Comparison of ENCODE assay signal across 8 cellular contexts in genomic region chr13:32530841-32531253, GRCh38. TPM values are rescaled to one million over a fixed set of nuclear protein-coding genes. Genes with fewer than 3 reads are reported as not detected.
DNase-seq lines count a peak whose midpoint lies in the region; ATAC-seq, FAIRE-seq and TF ChIP-seq lines count a peak whose summit lies in the region.

No MANE protein-coding gene starts in this region.

- dilution Hi-C loops in endothelial cell of umbilical vein (cut with MboI; ENCODE audit: extremely low pct_ligation_motif_present, low sequenced_read_pairs): no loop called here

- H3K27ac ChIP-seq in endothelial cell of umbilical vein (ENCODE audit: insufficient read depth, low read depth, low read length) (no peak overlapping the region), osteoblast (ENCODE audit: low read depth, low read length) (peak overlapping the region; percentile 48)

- H3K27me3 ChIP-seq in endothelial cell of umbilical vein (ENCODE audit: control insufficient read depth in 2 of 2, insufficient read depth in 2 of 2, low read length in 2 of 2) (no peaks in the 10 kb centered on the region), osteoblast (ENCODE audit: insufficient read depth, low read length) (no peaks in the 10 kb centered on the region), MG63 (no peaks in the 10 kb centered on the region)

- POLR2A ChIA-PET in endothelial cell of umbilical vein (lab: Charles Lee): interaction anchor here (0.7 kb wide), 1 partner anchor 107 kb away, joined by 5 read pairs; no protein-coding TSS in a partner anchor

- peaks cover 3% of the 10 kb centered on the region for H3K9me1 ChIP-seq in endothelial cell of umbilical vein (replicated peaks; ENCODE audit: control insufficient read depth, extremely low read depth, insufficient read depth, low read length)

- H2AFZ ChIP-seq in endothelial cell of umbilical vein (ENCODE audit: low read depth, low read length) (no peak overlapping the region), osteoblast (ENCODE audit: low read length) (no peak overlapping the region)

- TF ChIP-seq CTCF in endothelial cell of umbilical vein (IDR thresholded peaks at IDR 0.05; ENCODE audit: extremely low read depth in 1 of 2, insufficient read depth in 1 of 2, low read depth in 1 of 2, low read length in 2 of 2) (no peak), osteoblast (IDR thresholded peaks at IDR 0.05; ENCODE audit: extremely low read depth, low read depth, low read length) (no peak)

- H3K36me3 ChIP-seq in endothelial cell of umbilical vein (ENCODE audit: control insufficient read depth in 2 of 2, extremely low read depth in 1 of 2, insufficient read depth in 2 of 2, low read length in 2 of 2): peaks cover 1 to 14% of the 10 kb centered on the region in 2 experiments
- H3K36me3 ChIP-seq in osteoblast (ENCODE audit: insufficient read depth, low read length): peaks cover 18% of the 10 kb centered on the region
- peaks cover 65% of the 10 kb centered on the region for H3K36me3 ChIP-seq in MG63

- in situ Hi-C loops in G401 (cut with HindIII; ENCODE audit: low sequenced_read_pairs): no loop called here

- H3K9me3 ChIP-seq in endothelial cell of umbilical vein (replicated peaks; ENCODE audit: control insufficient read depth, insufficient read depth, low read length) (no peaks in the 10 kb centered on the region), osteoblast (ENCODE audit: low read depth, low read length) (no peaks in the 10 kb centered on the region), MG63 (no peaks in the 10 kb centered on the region)

- TF ChIP-seq POLR2A in endothelial cell of umbilical vein (IDR thresholded peaks at IDR 0.05; ENCODE audit: low read depth, low read length): no peak

- no peak overlapping the region for H3K9ac ChIP-seq in endothelial cell of umbilical vein (replicated peaks; ENCODE audit: extremely low read depth, insufficient read depth, low read length)

- BruUV-seq in endothelial cell of umbilical vein (replicated peaks; lab: Mats Ljungman, UMichigan): no TSS peak

- H3K4me2 ChIP-seq in endothelial cell of umbilical vein (ENCODE audit: insufficient read depth, low read length): no peak overlapping the region
- peak overlapping the region; percentile 62 for H3K4me2 ChIP-seq in osteoblast (ENCODE audit: insufficient read depth, low read length)

- H3K79me2 ChIP-seq in endothelial cell of umbilical vein (ENCODE audit: control insufficient read depth, insufficient read depth, low read length) (peaks cover 75% of the 10 kb centered on the region), osteoblast (ENCODE audit: insufficient read depth, low read length) (peaks cover 88% of the 10 kb centered on the region)

- H3K4me1 ChIP-seq in endothelial cell of umbilical vein (ENCODE audit: control insufficient read depth, extremely low read depth, insufficient read depth, low read length) (peaks cover 11% of the 10 kb centered on the region), osteoblast (ENCODE audit: insufficient read depth, low read length) (peaks cover 17% of the 10 kb centered on the region)

- CTCF ChIA-PET in endothelial cell of umbilical vein (lab: Charles Lee): interaction anchor here (0.6 to 1.4 kb wide), 6 partner anchors 14 to 621 kb away, joined by 3 to 5 read pairs (median 3); no protein-coding TSS in a partner anchor

- FAIRE-seq in endothelial cell of umbilical vein (lab: Jason Lieb, UNC): no peak

- peak; percentile 69 for ATAC-seq in GM21528 (IDR thresholded peaks at IDR 0.05; ENCODE audit: low FRiP score, unreplicated experiment)

- H3K4me3 ChIP-seq in endothelial cell of umbilical vein (replicated peaks in 1 of 3; ENCODE audit: insufficient read depth in 1 of 3, low read depth in 1 of 3, low read length in 3 of 3) (no peak overlapping the region), osteoblast (ENCODE audit: insufficient read depth, low read length) (peak overlapping the region; percentile 36), MG63 (no peak overlapping the region)

- H4K20me1 ChIP-seq in endothelial cell of umbilical vein (replicated peaks; ENCODE audit: control insufficient read depth, extremely low read depth, insufficient read depth, low read length) (peaks cover 15% of the 10 kb centered on the region), osteoblast (ENCODE audit: insufficient read depth, low read length) (peaks cover 29% of the 10 kb centered on the region)

- intact Hi-C loops in endothelial cell of umbilical vein (cut with micrococcal nuclease): loop anchor here (10.0 kb wide), 1 partner anchor 216 kb away; the partner anchor contains the start of genes BRCA2 and ZAR1L

- peak; percentile 27 for DNase-seq in G401 (ENCODE audit: low spot score)
- peak; percentile 16 for DNase-seq in NAMALWA (ENCODE audit: low spot score)
- DNase-seq in endothelial cell of umbilical vein (ENCODE audit: low read depth, low spot score): peak; percentile 31
- DNase-seq in osteoblast (ENCODE audit: insufficient read length, low spot score, missing footprints): peak; percentile 64
- DNase-seq in NCI-H146 treated with DMSO at 0.1 percent for 48 hours (lab: John Stamatoyannopoulos, UW; ENCODE audit: unreplicated experiment): no peak
- DNase-seq in MG63: no peak
- no peak for DNase-seq in NCI-H524 treated with DMSO at 0.1 percent for 48 hours (lab: John Stamatoyannopoulos, UW)

TF ChIP-seq in endothelial cell of umbilical vein, 7 proteins besides CTCF, POLR2A, EP300 and RAD21:
- TF ChIP-seq JUN (IDR thresholded peaks at IDR 0.05; ENCODE audit: borderline replicate concordance, insufficient read depth, insufficient read length, low read depth) (no peak), POLR2AphosphoS5 (IDR thresholded peaks at IDR 0.05; ENCODE audit: insufficient read depth, low read depth, low read length) (no peak), MAX (IDR thresholded peaks at IDR 0.05; ENCODE audit: insufficient read depth, insufficient read length) (no peak), GATA2 (IDR thresholded peaks at IDR 0.05; ENCODE audit: insufficient read depth, insufficient read length, low read depth, low read length) (no peak)

RNA-seq across cellular contexts. Expression of gene N4BP2L2, which starts 7.7 kb away (rescaled TPM):
- total RNA-seq in G401 (2014; rRNA removed; shearing (Covaris generic)): 54.3 and 72.8 TPM in 2 replicates
- total RNA-seq in endothelial cell of umbilical vein (95.4 and 101 TPM in 2 replicates), osteoblast (178 and 183 TPM in 2 replicates)
- polyA plus RNA-seq in endothelial cell of umbilical vein: 14.8 and 21.7 TPM in 2 replicates
- 25.6 and 30.1 TPM in 2 replicates for polyA plus RNA-seq in endothelial cell of umbilical vein (2011; cell fraction: cytosol; rRNA removed)
- polyA plus RNA-seq in endothelial cell of umbilical vein (2011; cell fraction: nucleus; rRNA removed): 102 and 146 TPM in 2 replicates
- 57.3 and 66.6 TPM in 2 replicates for polyA plus RNA-seq in endothelial cell of umbilical vein (2012)
- polyA minus RNA-seq in endothelial cell of umbilical vein: 42.6 and 43.6 TPM in 2 replicates
- polyA minus RNA-seq in endothelial cell of umbilical vein (2011; cell fraction: cytosol; rRNA and poly(A)+ RNA removed): 9.8 TPM
- polyA minus RNA-seq in endothelial cell of umbilical vein (2011; cell fraction: nucleus; rRNA and poly(A)+ RNA removed): 89.7 and 110 TPM in 2 replicates
- total RNA-seq in MG63 (2014; rRNA removed; shearing (Covaris generic); ENCODE audit: low replicate concordance): 50.9 and 54.1 TPM in 2 replicates

RNA-seq across cellular contexts. Expression of gene PDS5B, which starts 55.4 kb away (rescaled TPM):
- total RNA-seq in G401 (2014; rRNA removed; shearing (Covaris generic)): 12.6 and 15.1 TPM in 2 replicates
- total RNA-seq in endothelial cell of umbilical vein (40.3 and 41.0 TPM in 2 replicates), osteoblast (23.2 and 28.9 TPM in 2 replicates)
- polyA plus RNA-seq in endothelial cell of umbilical vein: 2.6 and 3.9 TPM in 2 replicates
- 6.1 and 7.0 TPM in 2 replicates for polyA plus RNA-seq in endothelial cell of umbilical vein (2011; cell fraction: cytosol; rRNA removed)
- 23.2 and 30.7 TPM in 2 replicates for polyA plus RNA-seq in endothelial cell of umbilical vein (2011; cell fraction: nucleus; rRNA removed)
- 16.1 and 22.5 TPM in 2 replicates for polyA plus RNA-seq in endothelial cell of umbilical vein (2012)
- 11.9 and 13.1 TPM in 2 replicates for polyA minus RNA-seq in endothelial cell of umbilical vein
- polyA minus RNA-seq in endothelial cell of umbilical vein (2011; cell fraction: cytosol; rRNA and poly(A)+ RNA removed): 17.5 TPM
- 72.5 and 106 TPM in 2 replicates for polyA minus RNA-seq in endothelial cell of umbilical vein (2011; cell fraction: nucleus; rRNA and poly(A)+ RNA removed)
- total RNA-seq in MG63 (2014; rRNA removed; shearing (Covaris generic); ENCODE audit: low replicate concordance): 9.4 and 18.8 TPM in 2 replicates

Comparison
In these comparisons a context has a peak if more than half of its experiments do, and no peak if none do; other contexts are left out.
1. DNase-seq: peak in G401 (single experiment), NAMALWA (single experiment), endothelial cell of umbilical vein (single experiment) and osteoblast (single experiment); none in NCI-H146 treated with DMSO at 0.1 percent for 48 hours (single experiment), MG63 (single experiment) and NCI-H524 treated with DMSO at 0.1 percent for 48 hours (single experiment).